1 cellular context compared by ENCODE assay signal in the genomic region with DNA sequence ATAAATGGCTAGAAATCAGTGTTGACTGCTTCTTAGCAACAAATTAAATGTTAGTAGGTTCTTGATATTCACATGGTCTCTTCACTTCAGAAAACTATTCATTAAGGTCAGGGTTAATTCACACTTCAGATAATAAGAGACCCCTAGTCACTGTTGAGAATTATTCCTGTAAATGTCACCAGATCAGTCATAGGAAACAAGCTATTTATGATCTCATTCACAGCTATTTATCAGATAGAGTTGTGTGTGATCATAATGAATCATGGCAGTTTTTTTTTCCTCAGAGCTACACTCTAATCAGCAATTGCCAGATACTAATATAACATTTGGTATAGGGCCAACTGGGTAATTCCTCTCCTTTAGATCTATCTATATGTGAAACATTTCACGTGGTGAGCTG.
TF ChIP-seq lines count a peak whose summit lies in the region.

No MANE protein-coding gene starts in this region.

TF ChIP-seq in endothelial cell of umbilical vein, 7 proteins besides CTCF, POLR2A, EP300 and RAD21:
- TF ChIP-seq EZH2 (IDR thresholded peaks at IDR 0.05; ENCODE audit: borderline replicate concordance, low read depth, low read length, severe bottlenecking) (no peak), JUN (IDR thresholded peaks at IDR 0.05; ENCODE audit: borderline replicate concordance, insufficient read depth, insufficient read length, low read depth) (peak; percentile 32), MYC (IDR thresholded peaks at IDR 0.05; ENCODE audit: low read depth, low read length) (no peak), POLR2AphosphoS5 (IDR thresholded peaks at IDR 0.05; ENCODE audit: insufficient read depth, low read depth, low read length) (no peak), FOS (IDR thresholded peaks at IDR 0.05; ENCODE audit: borderline replicate concordance, insufficient read depth, low read length) (peak; percentile 40), GATA2 (IDR thresholded peaks at IDR 0.05; ENCODE audit: insufficient read depth, insufficient read length, low read depth, low read length) (peak; percentile 63)
- TF ChIP-seq, protein P1, sequence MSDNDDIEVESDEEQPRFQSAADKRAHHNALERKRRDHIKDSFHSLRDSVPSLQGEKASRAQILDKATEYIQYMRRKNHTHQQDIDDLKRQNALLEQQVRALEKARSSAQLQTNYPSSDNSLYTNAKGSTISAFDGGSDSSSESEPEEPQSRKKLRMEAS (IDR thresholded peaks at IDR 0.05; ENCODE audit: insufficient read depth, insufficient read length) = no peak
